Comparison of ENCODE assay signal across 1 cellular context in genomic region chr12:123949118-123949774, GRCh38.
TF ChIP-seq lines count a peak whose summit lies in the region.

No MANE protein-coding gene starts in this region.

TF ChIP-seq in HepG2, 621 proteins besides CTCF, POLR2A, EP300 and RAD21 (continued from another document):
- 0 out of 2 replicates have a peak, but pooled peaks have one; percentile 19 for TF ChIP-seq ARNT2 (CRISPR knock-in tag; IDR thresholded peaks at IDR 0.05; ENCODE audit: low read depth)
- TF ChIP-seq PAXIP1 (CRISPR knock-in tag; conservative IDR thresholded peaks at IDR 0.05) = peak; percentile 83
- TF ChIP-seq NR2F6 (IDR thresholded peaks at IDR 0.05) = peak; percentile 56; the same call in 1 of the 2 replicates
- peak; percentile 42; the same call in 1 of the 2 replicates for TF ChIP-seq NR2F6 (CRISPR knock-in tag; IDR thresholded peaks at IDR 0.05)
- TF ChIP-seq HIC2 (CRISPR knock-in tag; IDR thresholded peaks at IDR 0.05; ENCODE audit: low read depth) = 0 out of 2 replicates have a peak, but pooled peaks have one; percentile 14
- no peak for TF ChIP-seq TAF1 (CRISPR knock-in tag; IDR thresholded peaks at IDR 0.05)
- 0 out of 2 replicates have a peak, but pooled peaks have one; percentile 19 for TF ChIP-seq MED1 (CRISPR knock-in tag; IDR thresholded peaks at IDR 0.05)
- TF ChIP-seq TERF1 (CRISPR knock-in tag; IDR thresholded peaks at IDR 0.05) = no peak
- no peak for TF ChIP-seq ZNF280B (CRISPR knock-in tag; IDR thresholded peaks at IDR 0.05; ENCODE audit: borderline replicate concordance)
